In the genomic region with DNA sequence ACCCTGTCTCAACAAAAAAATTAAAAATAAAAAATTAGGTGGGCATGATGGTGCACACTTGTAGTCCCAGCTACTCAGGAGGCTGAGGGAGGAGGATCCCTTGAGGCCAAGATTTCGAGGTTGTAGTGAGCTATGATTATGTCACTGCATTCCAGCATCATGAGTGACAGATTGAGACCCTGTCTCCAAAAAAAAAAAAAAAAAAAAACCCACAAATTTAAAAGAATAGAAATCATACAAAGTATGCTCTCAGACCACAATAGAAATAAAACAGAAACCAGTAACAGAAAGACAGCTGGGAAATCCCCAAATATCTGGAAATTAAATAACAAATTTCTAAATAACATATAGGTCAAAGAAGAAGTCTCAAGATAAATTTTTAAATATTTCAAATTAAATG, we compare ENCODE assay signal across 18 cellular contexts.
DNase-seq lines count a peak whose midpoint lies in the region; ATAC-seq, FAIRE-seq and TF ChIP-seq lines count a peak whose summit lies in the region.
"Had no signal": no experiment of that assay in that cellular context is flagged by ENCODE, and none has a peak within 500 bp of the region (broad histone marks: within the 10 kb centered on the region; RNA-seq: fewer than 3 reads in every experiment).

No MANE protein-coding gene starts in this region.

- in situ Hi-C loops in KBM-7 (cut with MboI; ENCODE audit: low pct_unique_long_range_greater_than_20kb, low sequenced_read_pairs), result no loop called here

- H3K36me3 ChIP-seq in kidney (ENCODE audit: control insufficient read depth in 1 of 2, insufficient read depth in 2 of 2, low read length in 2 of 2), result no peaks in the 10 kb centered on the region

- no peak overlapping the region for H3K27ac Mint-ChIP-seq in stimulated activated naive CD8-positive, alpha-beta T cell treated with anti-CD3 and anti-CD28 coated beads, Interleukin-15, amount 100 ng/mL, for 72 hours
- H3K27ac Mint-ChIP-seq in T-helper 17 cell, result no peak overlapping the region
- H3K27ac Mint-ChIP-seq: CD8-positive, alpha-beta T cell had no signal

- no peak overlapping the region for H3K27ac ChIP-seq in kidney (ENCODE audit: low read depth in 2 of 2, low read length in 2 of 2)
- H3K27ac ChIP-seq: C4-2B, GM23248 had no signal

- peaks cover 0 to 4% of the 10 kb centered on the region in 2 donors for H3K9me3 Mint-ChIP-seq in stimulated activated naive CD8-positive, alpha-beta T cell treated with anti-CD3 and anti-CD28 coated beads, Interleukin-15, amount 100 ng/mL, for 72 hours
- H3K9me3 Mint-ChIP-seq: CD4-positive, CD25-positive, alpha-beta regulatory T cell; CD8-positive, alpha-beta T cell had no signal

- no peak for TF ChIP-seq CTCF in kidney (IDR thresholded peaks at IDR 0.05; ENCODE audit: borderline replicate concordance, extremely low read depth, insufficient read depth)

- intact Hi-C loops in kidney (cut with DNase I), result no loop called here

- peak in 1 of 2 donors; percentile 10 for DNase-seq in stimulated activated naive CD8-positive, alpha-beta T cell treated with anti-CD3 and anti-CD28 coated beads, Interleukin-15, amount 100 ng/mL, for 72 hours
- DNase-seq in stimulated activated naive CD8-positive, alpha-beta T cell treated with anti-CD3 and anti-CD28 coated beads, Interleukin-15, Interleukin-2, amounts not matched to agents 100 U/mL and 50 U/mL, for 24 hours, result no peak
- DNase-seq in T-helper 17 cell, result no peak
- no peak for DNase-seq in kidney
- DNase-seq in C1 segment of cervical spinal cord (lab: John Stamatoyannopoulos, UW), result no peak
- no peak for DNase-seq in KBM-7
- DNase-seq: Caco-2; CD4-positive, CD25-positive, alpha-beta regulatory T cell; CD8-positive, alpha-beta T cell; DMS153; DND-41; GM23248; H7; HCEC 1CT had no signal

- no peaks in the 10 kb centered on the region for H3K4me1 ChIP-seq in kidney (ENCODE audit: control insufficient read depth in 1 of 2, insufficient read depth in 1 of 2, low read depth in 1 of 2, low read length in 2 of 2)
- H3K4me1 ChIP-seq: Caco-2 had no signal

- no peak overlapping the region for H3K4me3 ChIP-seq in kidney (ENCODE audit: low read length in 2 of 2)
- H3K4me3 ChIP-seq: GM23248 had no signal

- no peaks in the 10 kb centered on the region for H3K27me3 Mint-ChIP-seq in stimulated activated naive CD8-positive, alpha-beta T cell treated with anti-CD3 and anti-CD28 coated beads, Interleukin-15, amount 100 ng/mL, for 72 hours
- no peaks in the 10 kb centered on the region for H3K27me3 Mint-ChIP-seq in T-helper 17 cell
- H3K27me3 Mint-ChIP-seq: CD4-positive, CD25-positive, alpha-beta regulatory T cell had no signal

- H3K4me3 Mint-ChIP-seq in stimulated activated naive CD8-positive, alpha-beta T cell treated with anti-CD3 and anti-CD28 coated beads, Interleukin-15, amount 100 ng/mL, for 72 hours, result peak overlapping the region in 1 of 2 donors; percentile 22
- no peak overlapping the region for H3K4me3 Mint-ChIP-seq in T-helper 17 cell
- H3K4me3 Mint-ChIP-seq: CD4-positive, CD25-positive, alpha-beta regulatory T cell; CD8-positive, alpha-beta T cell had no signal

- H3K9ac ChIP-seq in kidney (ENCODE audit: low read length in 2 of 2), result no peak overlapping the region
- H3K9ac ChIP-seq: GM23248 had no signal

- FAIRE-seq in kidney (lab: Jason Lieb, UNC), result peak; percentile 58
- FAIRE-seq: G401.6, GM19239, H1 had no signal

- ATAC-seq in stimulated activated naive CD8-positive, alpha-beta T cell treated with anti-CD3 and anti-CD28 coated beads, Interleukin-15, amount 100 ng/mL, for 72 hours, result peak; percentile 56
- ATAC-seq in stimulated activated naive CD8-positive, alpha-beta T cell treated with anti-CD3 and anti-CD28 coated beads, Interleukin-15, Interleukin-2, amounts not matched to agents 100 U/mL and 50 U/mL, for 24 hours, result no peak
- ATAC-seq in T-helper 17 cell, result peak; percentile 18
- ATAC-seq: CD8-positive, alpha-beta T cell had no signal

- H3K36me3 Mint-ChIP-seq in T-helper 17 cell (ENCODE audit: low read depth), result no peaks in the 10 kb centered on the region
- H3K36me3 Mint-ChIP-seq: CD4-positive, CD25-positive, alpha-beta regulatory T cell; CD8-positive, alpha-beta T cell had no signal

- peaks cover 28% of the 10 kb centered on the region for H3K4me1 Mint-ChIP-seq in stimulated activated naive CD8-positive, alpha-beta T cell treated with anti-CD3 and anti-CD28 coated beads, Interleukin-15, amount 100 ng/mL, for 72 hours
- peaks cover 5% of the 10 kb centered on the region for H3K4me1 Mint-ChIP-seq in T-helper 17 cell

- H3K9me3 ChIP-seq in T-helper 17 cell (ENCODE audit: control insufficient read depth, low read length, poor library complexity, severe bottlenecking), result no peaks in the 10 kb centered on the region
- no peaks in the 10 kb centered on the region for H3K9me3 ChIP-seq in kidney (ENCODE audit: control insufficient read depth in 1 of 2, low read length in 2 of 2)
- H3K9me3 ChIP-seq: Caco-2 had no signal
